Comparison of ENCODE assay signal across 10 cellular contexts in genomic region chr12:546265-546919, GRCh38.
A peak's percentile ranks its signal among the peaks of the same experiment; 100 is the strongest.
DNase-seq lines count a peak whose midpoint lies in the region; ATAC-seq, FAIRE-seq and TF ChIP-seq lines count a peak whose summit lies in the region.
"Had no signal": no experiment of that assay in that cellular context is flagged by ENCODE, and none has a peak within 500 bp of the region (broad histone marks: within the 10 kb centered on the region; RNA-seq: fewer than 3 reads in every experiment).

No MANE protein-coding gene starts in this region.

- H4K20me1 ChIP-seq in GM23338 (replicated peaks; ENCODE audit: insufficient read depth), result no peaks in the 10 kb centered on the region
- H4K20me1 ChIP-seq in K562 (replicated peaks; ENCODE audit: control insufficient read depth, insufficient read depth, low read length), result 0 out of 2 replicates have a peak, but pooled peaks cover 1% of the 10 kb centered on the region

- H3K4me1 ChIP-seq in GM23338 (ENCODE audit: insufficient read depth) (peaks cover 6% of the 10 kb centered on the region; the same call in 1 of the 2 replicates), K562 (replicated peaks in 1 of 2; ENCODE audit: control insufficient read depth in 2 of 2, insufficient read depth in 2 of 2, low read length in 2 of 2) (peaks cover 0 to 19% of the 10 kb centered on the region in 2 experiments; a peak in 3 of 5 replicates), trophoblast cell (ENCODE audit: control insufficient read depth in 1 of 2, insufficient read depth in 2 of 2, low read length in 2 of 2) (peaks cover 12 to 14% of the 10 kb centered on the region in 2 experiments)
- H3K4me1 ChIP-seq: HAP-1 had no signal

- peaks cover 3% of the 10 kb centered on the region; the same call in 1 of the 3 replicates for H3K36me3 Mint-ChIP-seq in GM23338 (ENCODE audit: low read depth)

- H3F3A ChIP-seq in GM23338 (replicated peaks; ENCODE audit: low read depth), result no peaks in the 10 kb centered on the region

- peaks cover 7% of the 10 kb centered on the region for H3K27me3 ChIP-seq in GM23338 (ENCODE audit: insufficient read depth)
- peaks cover 3 to 52% of the 10 kb centered on the region in 2 experiments; a peak in 3 of 5 replicates for H3K27me3 ChIP-seq in K562 (ENCODE audit: control insufficient read depth in 2 of 2, insufficient read depth in 2 of 2, low read length in 2 of 2)
- H3K27me3 ChIP-seq in trophoblast cell (ENCODE audit: insufficient read depth, low read length), result no peaks in the 10 kb centered on the region

- DNase-seq in GM23338 (ENCODE audit: low spot score) (peak; percentile 38), NB4 (ENCODE audit: low read depth) (peak; percentile 43), K562 (ENCODE audit: extremely low read depth in 1 of 4, low spot score in 3 of 4) (peak in 1 of 4 experiments; percentile 21), trophoblast cell (peak in 1 of 2 donors; percentile 28), NCI-H69 (lab: John Stamatoyannopoulos, UW) (no peak), erythroblast (lab: John Stamatoyannopoulos, UW) (no peak)

- H3K4me2 ChIP-seq in GM23338 (peak overlapping the region; percentile 88), K562 (ENCODE audit: insufficient read depth, low read length) (peak overlapping the region; percentile 72), trophoblast cell (ENCODE audit: low read length) (peak overlapping the region; percentile 39)

- no peaks in the 10 kb centered on the region for H3K9me3 ChIP-seq in K562 (replicated peaks; ENCODE audit: control insufficient read depth, insufficient read depth, low read depth, low read length)
- no peaks in the 10 kb centered on the region for H3K9me3 ChIP-seq in trophoblast cell (ENCODE audit: insufficient read depth, low read depth, low read length)
- H3K9me3 ChIP-seq: HAP-1 had no signal

- H2BK120ac ChIP-seq in trophoblast cell (ENCODE audit: insufficient read depth, low read length, poor library complexity), result no peak overlapping the region

- FAIRE-seq in K562 (lab: Jason Lieb, UNC), result no peak

- H3K18ac ChIP-seq in trophoblast cell (ENCODE audit: low read length), result no peak overlapping the region

- no peak overlapping the region for H4K12ac ChIP-seq in trophoblast cell (ENCODE audit: low read depth, low read length)

- H3K79me1 ChIP-seq in trophoblast cell (ENCODE audit: low read length), result peaks cover under 1% of the 10 kb centered on the region

- no peak for TF ChIP-seq EP300 in K562 (IDR thresholded peaks at IDR 0.05; ENCODE audit: low read length)

- H3K9me3 Mint-ChIP-seq in GM23338, result no peaks in the 10 kb centered on the region
- H3K9me3 Mint-ChIP-seq: activated B cell treated with CpG ODN at 0.5 μM for 24 hours had no signal

- H2BK5ac ChIP-seq in trophoblast cell (ENCODE audit: low read depth, low read length, poor library complexity), result no peak overlapping the region

- TF ChIP-seq CTCF in GM23338 (conservative IDR thresholded peaks at IDR 0.05; ENCODE audit: low read depth in 2 of 2), result no peak
- no peak for TF ChIP-seq CTCF in NB4 (IDR thresholded peaks at IDR 0.05; ENCODE audit: low read depth, low read length)
- no peak for TF ChIP-seq CTCF in K562 (IDR thresholded peaks at IDR 0.05 in 2 of 3, conservative IDR thresholded peaks at IDR 0.05 in 1 of 3; ENCODE audit: insufficient read depth in 2 of 3, low read depth in 1 of 3, low read length in 3 of 3)

- TF ChIP-seq POLR2A in NB4 (IDR thresholded peaks at IDR 0.05; ENCODE audit: extremely low read depth, insufficient read length) (no peak), K562 (conservative IDR thresholded peaks at IDR 0.05) (no peak), GM18505 (IDR thresholded peaks at IDR 0.05; ENCODE audit: borderline replicate concordance, extremely low read depth, insufficient read depth, insufficient read length) (no peak), erythroblast (IDR thresholded peaks at IDR 0.05; ENCODE audit: low read length) (no peak)

- H3K4me3 ChIP-seq in GM23338, result peak overlapping the region; percentile 66
- no peak overlapping the region for H3K4me3 ChIP-seq in NB4 (ENCODE audit: low read depth, low read length)
- no peak overlapping the region; the same call in 1 of the 2 replicates for H3K4me3 ChIP-seq in K562
- H3K4me3 ChIP-seq in trophoblast cell (ENCODE audit: low read depth, low read length), result no peak overlapping the region
- H3K4me3 ChIP-seq: HAP-1 had no signal

- H3K4ac ChIP-seq in trophoblast cell (ENCODE audit: low read depth, low read length), result no peak overlapping the region

- H3K27ac Mint-ChIP-seq in GM23338, result no peak overlapping the region
- H3K27ac Mint-ChIP-seq: activated B cell treated with CpG ODN at 0.5 μM for 24 hours had no signal

- no peak overlapping the region for H2BK12ac ChIP-seq in trophoblast cell (ENCODE audit: low read length)

- H3K4me1 Mint-ChIP-seq in GM23338, result peaks cover 11% of the 10 kb centered on the region

- TF ChIP-seq RAD21 in K562 (CRISPR knock-in tag; conservative IDR thresholded peaks at IDR 0.05 in 1 of 2, IDR thresholded peaks at IDR 0.05 in 1 of 2), result no peak

- no peak overlapping the region for H2AK5ac ChIP-seq in trophoblast cell (ENCODE audit: low read length)

- CTCF ChIA-PET in K562 (lab: Yijun Ruan, JAX; ENCODE audit: low intra/inter-chr PET ratio), result interaction anchor here (1.1 to 3.2 kb wide), 3 partner anchors 82 to 104 kb away, joined by 3 to 48 read pairs (median 32); no protein-coding TSS in a partner anchor

- H2AFZ ChIP-seq in GM23338 (peak overlapping the region; percentile 96), K562 (ENCODE audit: low read depth, low read length) (peak overlapping the region; percentile 69), trophoblast cell (ENCODE audit: insufficient read depth, low read length, poor library complexity) (no peak overlapping the region)

- intact Hi-C loops in K562 (cut with micrococcal nuclease), result loop anchor here (2.0 kb wide), 1 partner anchor 92 kb away; no protein-coding TSS in a partner anchor

- peaks cover 3% of the 10 kb centered on the region for H3K9me1 ChIP-seq in K562 (ENCODE audit: control insufficient read depth, insufficient read depth, low read length)

- H3K27me3 Mint-ChIP-seq in GM23338 (ENCODE audit: insufficient read depth, low read depth, poor library complexity), result peaks cover 8% of the 10 kb centered on the region

- in situ Hi-C loops in K562 (cut with MboI), result no loop called here

- H3K23ac ChIP-seq in trophoblast cell (ENCODE audit: low read length), result no peak overlapping the region

- no peaks in the 10 kb centered on the region for H3K9me2 ChIP-seq in GM23338 (ENCODE audit: insufficient read depth)

- POLR2A ChIA-PET in K562 (lab: Yijun Ruan, JAX), result no interaction called here

- no TSS peak for BruUV-seq in K562 (replicated peaks; lab: Mats Ljungman, UMichigan)

- H3K4me3 Mint-ChIP-seq in GM23338, result peak overlapping the region; percentile 69
- H3K4me3 Mint-ChIP-seq: activated B cell treated with CpG ODN at 0.5 μM for 24 hours had no signal

- H3K79me2 ChIP-seq in GM23338 (replicated peaks; ENCODE audit: insufficient read depth), result no peaks in the 10 kb centered on the region
- H3K79me2 ChIP-seq in K562 (ENCODE audit: control insufficient read depth, insufficient read depth, low read length), result no peaks in the 10 kb centered on the region
- H3K79me2 ChIP-seq in trophoblast cell (ENCODE audit: control insufficient read depth, insufficient read depth, low read length, poor library complexity), result peaks cover under 1% of the 10 kb centered on the region

- H3K14ac ChIP-seq in trophoblast cell (ENCODE audit: low read length), result no peak overlapping the region

- no peak overlapping the region for H4K91ac ChIP-seq in trophoblast cell (ENCODE audit: low read depth, low read length)

- ATAC-seq in GM23338, result peak; percentile 48
- peak; percentile 54; the same call in 2 of the 3 replicates for ATAC-seq in K562
- ATAC-seq in GM18505 (IDR thresholded peaks at IDR 0.05; ENCODE audit: unreplicated experiment), result no peak
- ATAC-seq in GM21825 (IDR thresholded peaks at IDR 0.05; ENCODE audit: unreplicated experiment), result no peak

- 8% methylated on average over 2 of the region's 41 CpGs for WGBS in K562 (ENCODE audit: insufficient coverage, low coverage, missing lambda C conversion rate)
- no CpG with 5 or more reads among the region's 41 CpGs for WGBS in trophoblast cell (ENCODE audit: extremely low coverage, insufficient coverage, insufficient read length)

- H4K8ac ChIP-seq in trophoblast cell (ENCODE audit: low read depth, low read length), result no peak overlapping the region

- H3K36me3 ChIP-seq in GM23338 (ENCODE audit: insufficient read depth) (no peaks in the 10 kb centered on the region), K562 (ENCODE audit: control insufficient read depth, insufficient read depth, low read length) (no peaks in the 10 kb centered on the region), trophoblast cell (ENCODE audit: control insufficient read depth in 1 of 2, insufficient read depth in 2 of 2, low read length in 2 of 2) (no peaks in the 10 kb centered on the region)

- H3K27ac ChIP-seq in GM23338 (ENCODE audit: low read depth) (no peak overlapping the region), K562 (ENCODE audit: extremely low read depth, low read depth, low read length) (no peak overlapping the region), trophoblast cell (ENCODE audit: low read depth, low read length) (no peak overlapping the region)

- H3K9ac ChIP-seq in K562 (ENCODE audit: insufficient read depth in 1 of 2, low read depth in 2 of 2, low read length in 2 of 2) (peak overlapping the region in 1 of 2 experiments; percentile 50; a peak in 2 of 4 replicates), trophoblast cell (ENCODE audit: low read length) (no peak overlapping the region)

TF ChIP-seq in GM23338, 12 proteins besides CTCF, POLR2A, EP300 and RAD21 (continues in another document):
- TF ChIP-seq POLR2AphosphoS5 (IDR thresholded peaks at IDR 0.05; ENCODE audit: low read depth), result no peak

TF ChIP-seq in K562, 482 proteins besides CTCF, POLR2A, EP300 and RAD21 (continues in another document):
- 0 out of 2 replicates have a peak, but pooled peaks have one; percentile 38 for TF ChIP-seq ZBTB33 (CRISPR knock-in tag; IDR thresholded peaks at IDR 0.05)

Comparison
In these comparisons a context has a peak if more than half of its experiments do, and no peak if none do; other contexts are left out.
1. ATAC-seq: peak in GM23338 (single experiment) and K562 (single experiment); none in GM18505 (single experiment) and GM21825 (single experiment).
2. DNase-seq: peak in GM23338 (single experiment) and NB4 (single experiment); none in NCI-H69 (single experiment) and erythroblast (0 of 2).
3. Peak in every context shown above with its lines, with median percentiles within 50 percentile points of each other: H3K4me2 ChIP-seq.